10 cellular contexts compared by ENCODE assay signal in genomic region chr11:36131719-36132349, GRCh38.
A peak's percentile ranks its signal among the peaks of the same experiment; 100 is the strongest.
DNase-seq lines count a peak whose midpoint lies in the region; TF ChIP-seq lines count a peak whose summit lies in the region.
"Had no signal": no experiment of that assay in that cellular context is flagged by ENCODE, and none has a peak within 500 bp of the region (broad histone marks: within the 10 kb centered on the region; RNA-seq: fewer than 3 reads in every experiment).

No MANE protein-coding gene starts in this region.

- no peaks in the 10 kb centered on the region for H3K4me1 Mint-ChIP-seq in T-helper 2 cell treated with Interferon-gamma antibody and Interleukin-4, amounts not matched to agents 5 μg/mL and 100 μg/mL, for 36 hours (ENCODE audit: low read depth)

- no peaks in the 10 kb centered on the region for H3K9me3 Mint-ChIP-seq in T-helper 2 cell treated with Interferon-gamma antibody and Interleukin-4, amounts not matched to agents 5 μg/mL and 100 μg/mL, for 36 hours
- H3K9me3 Mint-ChIP-seq: dendritic cell treated with granulocyte-macrophage colony-stimulating factor and Interleukin-4, amounts not matched to agents 40 ng/mL and 50 ng/mL, for 4 days; stimulated activated naive CD8-positive, alpha-beta T cell treated with anti-CD3 and anti-CD28 coated beads, Interleukin-15, Interleukin-2, amounts not matched to agents 100 ng/mL and 50 ng/mL, for 24 hours had no signal

- H3K4me3 Mint-ChIP-seq in T-helper 2 cell treated with Interferon-gamma antibody and Interleukin-4, amounts not matched to agents 5 μg/mL and 100 μg/mL, for 36 hours: no peak overlapping the region
- H3K4me3 Mint-ChIP-seq: dendritic cell treated with granulocyte-macrophage colony-stimulating factor and Interleukin-4, amounts not matched to agents 40 ng/mL and 50 ng/mL, for 4 days; stimulated activated naive CD8-positive, alpha-beta T cell treated with anti-CD3 and anti-CD28 coated beads, Interleukin-15, Interleukin-2, amounts not matched to agents 100 ng/mL and 50 ng/mL, for 24 hours had no signal

- CTCF ChIA-PET in HEK293T (lab: Yijun Ruan, JAX): interaction anchor here (0.6 to 2.7 kb wide), 11 partner anchors 9 to 337 kb away, joined by 3 to 11 read pairs (median 4); no protein-coding TSS in a partner anchor

- POLR2A ChIA-PET in HEK293T (lab: Yijun Ruan, JAX): no interaction called here

- H3K4me3 ChIP-seq in AG10803 (ENCODE audit: low read length) (no peak overlapping the region), foreskin fibroblast (ENCODE audit: low read depth in 1 of 2, low read length in 2 of 2) (no peak overlapping the region)

- TF ChIP-seq CTCF in AG10803 (conservative IDR thresholded peaks at IDR 0.05; ENCODE audit: low read length): peak; percentile 82
- peak; percentile 81 for TF ChIP-seq CTCF in foreskin fibroblast (IDR thresholded peaks at IDR 0.05; ENCODE audit: low read depth, low read length)

- H3K27ac Mint-ChIP-seq in T-helper 2 cell treated with Interferon-gamma antibody and Interleukin-4, amounts not matched to agents 5 μg/mL and 100 μg/mL, for 36 hours: no peak overlapping the region
- H3K27ac Mint-ChIP-seq: dendritic cell treated with granulocyte-macrophage colony-stimulating factor and Interleukin-4, amounts not matched to agents 40 ng/mL and 50 ng/mL, for 4 days; stimulated activated naive CD8-positive, alpha-beta T cell treated with anti-CD3 and anti-CD28 coated beads, Interleukin-15, Interleukin-2, amounts not matched to agents 100 ng/mL and 50 ng/mL, for 24 hours had no signal

- H3K36me3 Mint-ChIP-seq in T-helper 2 cell treated with Interferon-gamma antibody and Interleukin-4, amounts not matched to agents 5 μg/mL and 100 μg/mL, for 36 hours (ENCODE audit: low read depth): no peaks in the 10 kb centered on the region

- peaks cover 8% of the 10 kb centered on the region for H3K27me3 Mint-ChIP-seq in T-helper 2 cell treated with Interferon-gamma antibody and Interleukin-4, amounts not matched to agents 5 μg/mL and 100 μg/mL, for 36 hours (ENCODE audit: low read depth)
- H3K27me3 Mint-ChIP-seq: dendritic cell treated with granulocyte-macrophage colony-stimulating factor and Interleukin-4, amounts not matched to agents 40 ng/mL and 50 ng/mL, for 4 days had no signal

- DNase-seq in AG10803 (ENCODE audit: low read depth) (peak; percentile 51), HEK293T (ENCODE audit: extremely low spot score) (peak; percentile 43), foreskin fibroblast (peak; percentile 49 to 83), pons (ENCODE audit: low spot score) (peak; percentile 80), CD1c-positive myeloid dendritic cell (ENCODE audit: extremely low spot score) (no peak), activated gamma-delta T cell treated with Interleukin-2 at 50 U/mL for 16 hours (no peak), NCI-H187 treated with DMSO at 0.1 percent for 48 hours (lab: John Stamatoyannopoulos, UW) (no peak)
- DNase-seq in T-helper 2 cell treated with Interferon-gamma antibody and Interleukin-4, amounts not matched to agents 5 μg/mL and 100 μg/mL, for 36 hours (ENCODE audit: low spot score): peak; percentile 6

TF ChIP-seq in HEK293T, 16 proteins besides CTCF, POLR2A, EP300 and RAD21:
- TF ChIP-seq ELF4 (IDR thresholded peaks at IDR 0.05): no peak
- TF ChIP-seq ARNT (IDR thresholded peaks at IDR 0.05): no peak
- TF ChIP-seq ZNF384 (IDR thresholded peaks at IDR 0.05): no peak

Comparison
In these comparisons a context has a peak if more than half of its experiments do, and no peak if none do; other contexts are left out.
1. DNase-seq: peak in AG10803 (single experiment), HEK293T (single experiment), T-helper 2 cell treated with Interferon-gamma antibody and Interleukin-4, amounts not matched to agents 5 μg/mL and 100 μg/mL, for 36 hours (single experiment), foreskin fibroblast (2 of 2) and pons (single experiment); none in CD1c-positive myeloid dendritic cell (single experiment), activated gamma-delta T cell treated with Interleukin-2 at 50 U/mL for 16 hours (single experiment) and NCI-H187 treated with DMSO at 0.1 percent for 48 hours (single experiment).